In genomic region chr6:147000545-147001488, GRCh38 we compare ENCODE assay signal across 1 cellular context.
TF ChIP-seq lines count a peak whose summit lies in the region.

No MANE protein-coding gene starts in this region.

TF ChIP-seq in K562, 482 proteins besides CTCF, POLR2A, EP300 and RAD21 (continued from another document and continues in another):
- TF ChIP-seq ZNF592 (IDR thresholded peaks at IDR 0.05) (peak; percentile 75), CEBPZ (IDR thresholded peaks at IDR 0.05; ENCODE audit: borderline replicate concordance, low read depth, low read length) (no peak), ILK (tag; IDR thresholded peaks at IDR 0.05; ENCODE audit: borderline replicate concordance, low read depth) (no peak), SREBF2 (CRISPR knock-in tag; IDR thresholded peaks at IDR 0.05) (no peak), NELFE (IDR thresholded peaks at IDR 0.05; ENCODE audit: insufficient read depth, insufficient read length) (no peak), ZNF253 (CRISPR knock-in tag; conservative IDR thresholded peaks at IDR 0.05) (no peak), STAT6 (CRISPR knock-in tag; IDR thresholded peaks at IDR 0.05) (no peak), ZFP30 (CRISPR knock-in tag; IDR thresholded peaks at IDR 0.05; ENCODE audit: borderline replicate concordance) (peak; percentile 88), PBX2 (CRISPR knock-in tag; IDR thresholded peaks at IDR 0.05; ENCODE audit: low read depth) (no peak), PBX2 (tag; conservative IDR thresholded peaks at IDR 0.05; ENCODE audit: low read depth) (no peak), FIP1L1 (IDR thresholded peaks at IDR 0.05; ENCODE audit: low read depth, low read length, poor library complexity, severe bottlenecking) (no peak), THRAP3 (IDR thresholded peaks at IDR 0.05; ENCODE audit: borderline replicate concordance) (no peak), FOS (IDR thresholded peaks at IDR 0.05; ENCODE audit: extremely low read depth, insufficient read length) (peak; percentile 6), SMAD2 (IDR thresholded peaks at IDR 0.05; ENCODE audit: low read depth, low read length) (no peak), ARID1B (IDR thresholded peaks at IDR 0.05) (peak; percentile 60), NCOR1 (IDR thresholded peaks at IDR 0.05) (no peak; the same call in 1 of the 2 replicates), MYBL2 (IDR thresholded peaks at IDR 0.05; ENCODE audit: low read depth) (no peak), MYBL2 (CRISPR knock-in tag; IDR thresholded peaks at IDR 0.05; ENCODE audit: borderline replicate concordance) (no peak), E2F4 (CRISPR knock-in tag; IDR thresholded peaks at IDR 0.05; ENCODE audit: low read depth) (no peak), TEAD4 (IDR thresholded peaks at IDR 0.05; ENCODE audit: low read length) (peak; percentile 17; the same call in 1 of the 2 replicates), TEAD4 (CRISPR knock-in tag; IDR thresholded peaks at IDR 0.05; ENCODE audit: borderline replicate concordance) (no peak), ZNF239 (CRISPR knock-in tag; IDR thresholded peaks at IDR 0.05) (no peak)
- TF ChIP-seq, protein P1, sequence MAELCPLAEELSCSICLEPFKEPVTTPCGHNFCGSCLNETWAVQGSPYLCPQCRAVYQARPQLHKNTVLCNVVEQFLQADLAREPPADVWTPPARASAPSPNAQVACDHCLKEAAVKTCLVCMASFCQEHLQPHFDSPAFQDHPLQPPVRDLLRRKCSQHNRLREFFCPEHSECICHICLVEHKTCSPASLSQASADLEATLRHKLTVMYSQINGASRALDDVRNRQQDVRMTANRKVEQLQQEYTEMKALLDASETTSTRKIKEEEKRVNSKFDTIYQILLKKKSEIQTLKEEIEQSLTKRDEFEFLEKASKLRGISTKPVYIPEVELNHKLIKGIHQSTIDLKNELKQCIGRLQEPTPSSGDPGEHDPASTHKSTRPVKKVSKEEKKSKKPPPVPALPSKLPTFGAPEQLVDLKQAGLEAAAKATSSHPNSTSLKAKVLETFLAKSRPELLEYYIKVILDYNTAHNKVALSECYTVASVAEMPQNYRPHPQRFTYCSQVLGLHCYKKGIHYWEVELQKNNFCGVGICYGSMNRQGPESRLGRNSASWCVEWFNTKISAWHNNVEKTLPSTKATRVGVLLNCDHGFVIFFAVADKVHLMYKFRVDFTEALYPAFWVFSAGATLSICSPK (IDR thresholded peaks at IDR 0.05; ENCODE audit: borderline replicate concordance) = no peak
- TF ChIP-seq, protein P2, sequence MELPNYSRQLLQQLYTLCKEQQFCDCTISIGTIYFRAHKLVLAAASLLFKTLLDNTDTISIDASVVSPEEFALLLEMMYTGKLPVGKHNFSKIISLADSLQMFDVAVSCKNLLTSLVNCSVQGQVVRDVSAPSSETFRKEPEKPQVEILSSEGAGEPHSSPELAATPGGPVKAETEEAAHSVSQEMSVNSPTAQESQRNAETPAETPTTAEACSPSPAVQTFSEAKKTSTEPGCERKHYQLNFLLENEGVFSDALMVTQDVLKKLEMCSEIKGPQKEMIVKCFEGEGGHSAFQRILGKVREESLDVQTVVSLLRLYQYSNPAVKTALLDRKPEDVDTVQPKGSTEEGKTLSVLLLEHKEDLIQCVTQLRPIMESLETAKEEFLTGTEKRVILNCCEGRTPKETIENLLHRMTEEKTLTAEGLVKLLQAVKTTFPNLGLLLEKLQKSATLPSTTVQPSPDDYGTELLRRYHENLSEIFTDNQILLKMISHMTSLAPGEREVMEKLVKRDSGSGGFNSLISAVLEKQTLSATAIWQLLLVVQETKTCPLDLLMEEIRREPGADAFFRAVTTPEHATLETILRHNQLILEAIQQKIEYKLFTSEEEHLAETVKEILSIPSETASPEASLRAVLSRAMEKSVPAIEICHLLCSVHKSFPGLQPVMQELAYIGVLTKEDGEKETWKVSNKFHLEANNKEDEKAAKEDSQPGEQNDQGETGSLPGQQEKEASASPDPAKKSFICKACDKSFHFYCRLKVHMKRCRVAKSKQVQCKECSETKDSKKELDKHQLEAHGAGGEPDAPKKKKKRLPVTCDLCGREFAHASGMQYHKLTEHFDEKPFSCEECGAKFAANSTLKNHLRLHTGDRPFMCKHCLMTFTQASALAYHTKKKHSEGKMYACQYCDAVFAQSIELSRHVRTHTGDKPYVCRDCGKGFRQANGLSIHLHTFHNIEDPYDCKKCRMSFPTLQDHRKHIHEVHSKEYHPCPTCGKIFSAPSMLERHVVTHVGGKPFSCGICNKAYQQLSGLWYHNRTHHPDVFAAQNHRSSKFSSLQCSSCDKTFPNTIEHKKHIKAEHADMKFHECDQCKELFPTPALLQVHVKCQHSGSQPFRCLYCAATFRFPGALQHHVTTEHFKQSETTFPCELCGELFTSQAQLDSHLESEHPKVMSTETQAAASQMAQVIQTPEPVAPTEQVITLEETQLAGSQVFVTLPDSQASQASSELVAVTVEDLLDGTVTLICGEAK (IDR thresholded peaks at IDR 0.05) = peak; percentile 75
- TF ChIP-seq, protein P2 (CRISPR knock-in tag; IDR thresholded peaks at IDR 0.05) = no peak
